ENCODE assay signal across 29 cellular contexts in genomic region chr19:3503036-3503572, GRCh38. TPM values are rescaled to one million over a fixed set of nuclear protein-coding genes. Genes with fewer than 3 reads are reported as not detected.
DNase-seq lines count a peak whose midpoint lies in the region; TF ChIP-seq lines count a peak whose summit lies in the region.
"Had no signal": no experiment of that assay in that cellular context is flagged by ENCODE, and none has a peak within 500 bp of the region (broad histone marks: within the 10 kb centered on the region; RNA-seq: fewer than 3 reads in every experiment).

No MANE protein-coding gene starts in this region.

- H3K9me3 Mint-ChIP-seq in brain (peaks cover 0 to 4% (median 0%) of the 10 kb centered on the region in 5 experiments), nephron (no peaks in the 10 kb centered on the region)
- no peaks in the 10 kb centered on the region for H3K9me3 Mint-ChIP-seq in activated naive CD4-positive, alpha-beta T cell treated with anti-CD3 and anti-CD28 coated beads, Interleukin-2, amount 10 ng/mL, durations not matched to agents 7 days and 5 days
- H3K9me3 Mint-ChIP-seq: CD4-positive, CD25-positive, alpha-beta regulatory T cell; effector memory CD8-positive, alpha-beta T cell; neural progenitor cell; T-cell had no signal

- CTCF ChIA-PET in activated naive CD4-positive, alpha-beta T cell treated with anti-CD3 and anti-CD28 coated beads, Interleukin-2, amount 10 ng/mL, durations not matched to agents 7 days and 5 days (lab: Charles Lee): no interaction called here

- H3K27me3 Mint-ChIP-seq in brain: peaks cover 14% of the 10 kb centered on the region
- no peaks in the 10 kb centered on the region for H3K27me3 Mint-ChIP-seq in nephron (ENCODE audit: low read depth)
- H3K27me3 Mint-ChIP-seq in activated naive CD4-positive, alpha-beta T cell treated with anti-CD3 and anti-CD28 coated beads, Interleukin-2, amount 10 ng/mL, durations not matched to agents 7 days and 5 days: no peaks in the 10 kb centered on the region
- H3K27me3 Mint-ChIP-seq: activated naive CD8-positive, alpha-beta T cell; activated T-helper 17 cell treated with anti-CD3 and anti-CD28 coated beads, Interleukin-2, amount 50 U/mL, for 72 hours; effector memory CD8-positive, alpha-beta T cell; T-cell had no signal

- in situ Hi-C loops in ACHN (cut with HindIII; ENCODE audit: low pct_ligation_motif_present, low pct_unique_long_range_greater_than_20kb, low sequenced_read_pairs): no loop called here

- H3K4me1 Mint-ChIP-seq in brain (peaks cover 45% of the 10 kb centered on the region), nephron (peaks cover 29% of the 10 kb centered on the region)
- H3K4me1 Mint-ChIP-seq in activated naive CD4-positive, alpha-beta T cell treated with anti-CD3 and anti-CD28 coated beads, Interleukin-2, amount 10 ng/mL, durations not matched to agents 7 days and 5 days: peaks cover 43% of the 10 kb centered on the region

- H3K27ac Mint-ChIP-seq in brain (peak overlapping the region in 3 of 5 experiments; percentile 8 to 71 (median 20)), nephron (peak overlapping the region in 1 of 3 experiments; percentile 38)
- H3K27ac Mint-ChIP-seq in activated naive CD4-positive, alpha-beta T cell treated with anti-CD3 and anti-CD28 coated beads, Interleukin-2, amount 10 ng/mL, durations not matched to agents 7 days and 5 days: no peak overlapping the region
- H3K27ac Mint-ChIP-seq: activated CD8-positive, alpha-beta memory T cell treated with anti-CD3 and anti-CD28 coated beads, Interleukin-2, amount 10 ng/mL, durations not matched to agents 7 days and 5 days; activated naive CD8-positive, alpha-beta T cell; activated T-helper 17 cell treated with anti-CD3 and anti-CD28 coated beads, Interleukin-2, amount 50 U/mL, for 72 hours; T-cell had no signal

- H3K4me3 Mint-ChIP-seq in brain: no peak overlapping the region
- peak overlapping the region in 2 of 3 experiments; percentile 30 to 72 for H3K4me3 Mint-ChIP-seq in nephron
- H3K4me3 Mint-ChIP-seq in activated naive CD4-positive, alpha-beta T cell treated with anti-CD3 and anti-CD28 coated beads, Interleukin-2, amount 10 ng/mL, durations not matched to agents 7 days and 5 days: no peak overlapping the region
- H3K4me3 Mint-ChIP-seq: activated CD8-positive, alpha-beta memory T cell treated with anti-CD3 and anti-CD28 coated beads, Interleukin-2, amount 10 ng/mL, durations not matched to agents 7 days and 5 days; activated naive CD8-positive, alpha-beta T cell; activated T-helper 17 cell treated with anti-CD3 and anti-CD28 coated beads, Interleukin-2, amount 50 U/mL, for 72 hours; T-cell had no signal

- TF ChIP-seq CTCF in brain (conservative IDR thresholded peaks at IDR 0.05) (no peak), nephron (IDR thresholded peaks at IDR 0.05; ENCODE audit: unreplicated experiment in 3 of 3) (no peak)

- H3K36me3 Mint-ChIP-seq in brain (peaks cover under 1% of the 10 kb centered on the region), nephron (ENCODE audit: low read depth) (peaks cover 4% of the 10 kb centered on the region)
- peaks cover 16% of the 10 kb centered on the region for H3K36me3 Mint-ChIP-seq in activated naive CD4-positive, alpha-beta T cell treated with anti-CD3 and anti-CD28 coated beads, Interleukin-2, amount 10 ng/mL, durations not matched to agents 7 days and 5 days
- H3K36me3 Mint-ChIP-seq: neural progenitor cell, T-cell had no signal

- peak; percentile 54 for DNase-seq in Daoy (ENCODE audit: low read depth)
- DNase-seq in M059J (ENCODE audit: low read depth): peak; percentile 82
- no peak for DNase-seq in ACHN
- DNase-seq in activated naive CD4-positive, alpha-beta T cell treated with anti-CD3 and anti-CD28 coated beads, Interleukin-2, amount 10 ng/mL, durations not matched to agents 7 days and 5 days: no peak
- no peak for DNase-seq in hepatic stellate cell (ENCODE audit: low spot score)
- DNase-seq in AML-193 (lab: John Stamatoyannopoulos, UW): no peak
- DNase-seq: activated CD4-positive, alpha-beta T cell treated with anti-CD3 and anti-CD28 coated beads for 48 hours; activated CD8-positive, alpha-beta memory T cell treated with anti-CD3 and anti-CD28 coated beads, Interleukin-2, amount 10 ng/mL, durations not matched to agents 7 days and 5 days; CD4-positive, CD25-positive, alpha-beta regulatory T cell; DMS79; effector memory CD8-positive, alpha-beta T cell; esophagus squamous epithelium; glutamatergic neuron; Kasumi-1; NCI-H1092 treated with DMSO at 0.1 percent for 48 hours; NCI-H2029 treated with DMSO at 0.1 percent for 48 hours; NCI-H226; NCI-H748 treated with DMSO at 0.1 percent for 48 hours; small intestine; stimulated activated naive CD4-positive, alpha-beta T cell treated with Interleukin-2 at 50 U/mL for 16 hours; T-cell; thyroid gland had no signal

RNA-seq across cellular contexts. Expression of gene DOHH, which starts 2.6 kb away (rescaled TPM):
- total RNA-seq in Daoy (2014; rRNA removed; shearing (Covaris generic)): 22.9 and 24.2 TPM in 2 replicates
- total RNA-seq in M059J (2014; rRNA removed; shearing (Covaris generic)): 6.9 and 16.4 TPM in 2 replicates
- 30.0 TPM for polyA plus RNA-seq in brain (ENCODE audit: insufficient read depth, low read depth, low replicate concordance)

RNA-seq across cellular contexts. Expression of gene FZR1, which starts 3.0 kb away (rescaled TPM):
- 43.7 and 46.9 TPM in 2 replicates for total RNA-seq in Daoy (2014; rRNA removed; shearing (Covaris generic))
- total RNA-seq in M059J (2014; rRNA removed; shearing (Covaris generic)): 35.7 and 56.5 TPM in 2 replicates
- polyA plus RNA-seq in brain (ENCODE audit: insufficient read depth, low read depth, low replicate concordance): 85.0 TPM

RNA-seq across cellular contexts. Expression of gene SMIM44, which starts 19.9 kb away (rescaled TPM):
- not detected in 2 replicates for total RNA-seq in Daoy (2014; rRNA removed; shearing (Covaris generic))
- total RNA-seq in M059J (2014; rRNA removed; shearing (Covaris generic)): not detected in 2 replicates
- not detected for polyA plus RNA-seq in brain (ENCODE audit: insufficient read depth, low read depth, low replicate concordance)
- total RNA-seq: activated CD8-positive, alpha-beta memory T cell treated with anti-CD3 and anti-CD28 coated beads, Interleukin-2, amount 10 ng/mL, durations not matched to agents 7 days and 5 days; activated T-helper 17 cell treated with anti-CD3 and anti-CD28 coated beads, Interleukin-2, amount 50 U/mL, for 72 hours; CD4-positive, CD25-positive, alpha-beta regulatory T cell; esophagus squamous epithelium; OCI-LY7; pulmonary artery endothelial cell; T-cell; thyroid gland had no signal
- polyA plus RNA-seq: CD4-positive, CD25-positive, alpha-beta regulatory T cell had no signal

RNA-seq across cellular contexts. Expression of gene SMIM24, which starts 22.8 kb away (rescaled TPM):
- total RNA-seq in Daoy (2014; rRNA removed; shearing (Covaris generic)): not detected in 2 replicates
- total RNA-seq in M059J (2014; rRNA removed; shearing (Covaris generic)): not detected in 2 replicates
- 8.0 TPM for polyA plus RNA-seq in brain (ENCODE audit: insufficient read depth, low read depth, low replicate concordance)
- total RNA-seq: esophagus squamous epithelium, pulmonary artery endothelial cell, thyroid gland had no signal
- polyA plus RNA-seq: CD4-positive, CD25-positive, alpha-beta regulatory T cell had no signal

RNA-seq across cellular contexts. Expression of gene TEKTIP1, which starts 35.9 kb away (rescaled TPM):
- not detected in 2 replicates for total RNA-seq in Daoy (2014; rRNA removed; shearing (Covaris generic))
- total RNA-seq in M059J (2014; rRNA removed; shearing (Covaris generic)): not detected in 2 replicates
- 1.9 TPM for polyA plus RNA-seq in brain (ENCODE audit: insufficient read depth, low read depth, low replicate concordance)
- total RNA-seq: pulmonary artery endothelial cell had no signal

Comparison
In these comparisons a context has a peak if more than half of its experiments do, and no peak if none do; other contexts are left out.
1. DNase-seq: peak in Daoy (single experiment) and M059J (single experiment); none in ACHN (single experiment), activated naive CD4-positive, alpha-beta T cell treated with anti-CD3 and anti-CD28 coated beads, Interleukin-2, amount 10 ng/mL, durations not matched to agents 7 days and 5 days (single experiment), hepatic stellate cell (single experiment) and AML-193 (0 of 2).
2. H3K4me3 Mint-ChIP-seq: peak in nephron (2 of 3); none in brain (0 of 5) and activated naive CD4-positive, alpha-beta T cell treated with anti-CD3 and anti-CD28 coated beads, Interleukin-2, amount 10 ng/mL, durations not matched to agents 7 days and 5 days (single experiment).